Comparison of ENCODE assay signal across 8 cellular contexts in genomic region chr1:28668191-28668955, GRCh38. TPM values are rescaled to one million over a fixed set of nuclear protein-coding genes. Genes with fewer than 3 reads are reported as not detected.
DNase-seq lines count a peak whose midpoint lies in the region; ATAC-seq, FAIRE-seq and TF ChIP-seq lines count a peak whose summit lies in the region.

TSS of gene GMEB1 (plus strand) at chr1:28668784. CDS start at chr1:28683613, 14,829 bp downstream.

- TF ChIP-seq CTCF in kidney (IDR thresholded peaks at IDR 0.05; ENCODE audit: borderline replicate concordance, extremely low read depth, insufficient read depth), result no peak

- intact Hi-C loops in kidney (cut with DNase I), result no loop called here

- no peak for FAIRE-seq in kidney (lab: Jason Lieb, UNC)

- H3K9ac ChIP-seq in kidney (ENCODE audit: low read length in 2 of 2), result peak within 1 kb of the TSS; percentile 90 to 97

- peak; percentile 73 for ATAC-seq in GM19023 (IDR thresholded peaks at IDR 0.05; ENCODE audit: unreplicated experiment)
- ATAC-seq in HG03175 (IDR thresholded peaks at IDR 0.05; ENCODE audit: unreplicated experiment), result peak; percentile 78

- H3K27ac ChIP-seq in kidney (ENCODE audit: low read depth in 2 of 2, low read length in 2 of 2), result peak within 1 kb of the TSS; percentile 90 to 98

- peak; percentile 97 for DNase-seq in AG08396 (ENCODE audit: low spot score)
- DNase-seq in NCI-H446 (lab: John Stamatoyannopoulos, UW), result peak; percentile 77 to 93
- DNase-seq in activated CD4-positive, alpha-beta T cell treated with anti-CD3 and anti-CD28 coated beads for 24 hours (ENCODE audit: low read depth in 2 of 2), result peak; percentile 73 to 75
- DNase-seq in cerebellar cortex (ENCODE audit: low spot score), result peak; percentile 89
- peak; percentile 95 for DNase-seq in kidney
- DNase-seq in stimulated activated CD4-positive, alpha-beta T cell treated with anti-CD3 and anti-CD28 coated beads, Interleukin-12 subunit alpha, Interleukin-12 subunit beta, amount 100 ng/mL, for 48 hours (ENCODE audit: low read depth in 2 of 3, low spot score in 1 of 3), result peak; percentile 67 to 85 (median 74)

- H3K9me3 ChIP-seq in kidney (ENCODE audit: control insufficient read depth in 1 of 2, low read length in 2 of 2), result no peaks in the 10 kb centered on the region

- peak within 1 kb of the TSS; percentile 84 to 86 for H3K4me3 ChIP-seq in kidney (ENCODE audit: low read length in 2 of 2)

- H3K36me3 ChIP-seq in kidney (ENCODE audit: control insufficient read depth in 1 of 2, insufficient read depth in 2 of 2, low read length in 2 of 2), result no peaks in the 10 kb centered on the region

- peaks cover 4% of the 10 kb centered on the region in 2 donors for H3K4me1 ChIP-seq in kidney (ENCODE audit: control insufficient read depth in 1 of 2, insufficient read depth in 1 of 2, low read depth in 1 of 2, low read length in 2 of 2)

RNA-seq across cellular contexts. Expression of gene GMEB1, which starts in this region (rescaled TPM):
- 14.9 TPM for total RNA-seq in kidney
- 4.0 TPM for polyA plus RNA-seq in kidney (ENCODE audit: insufficient read depth, low read depth, low replicate concordance)

Comparison
In these comparisons a context has a peak if more than half of its experiments do, and no peak if none do; other contexts are left out.
1. Peak in every context shown above with its lines: DNase-seq, ATAC-seq, H3K4me3 ChIP-seq and H3K27ac ChIP-seq.